Comparison of ENCODE assay signal across 8 cellular contexts in the genomic region with DNA sequence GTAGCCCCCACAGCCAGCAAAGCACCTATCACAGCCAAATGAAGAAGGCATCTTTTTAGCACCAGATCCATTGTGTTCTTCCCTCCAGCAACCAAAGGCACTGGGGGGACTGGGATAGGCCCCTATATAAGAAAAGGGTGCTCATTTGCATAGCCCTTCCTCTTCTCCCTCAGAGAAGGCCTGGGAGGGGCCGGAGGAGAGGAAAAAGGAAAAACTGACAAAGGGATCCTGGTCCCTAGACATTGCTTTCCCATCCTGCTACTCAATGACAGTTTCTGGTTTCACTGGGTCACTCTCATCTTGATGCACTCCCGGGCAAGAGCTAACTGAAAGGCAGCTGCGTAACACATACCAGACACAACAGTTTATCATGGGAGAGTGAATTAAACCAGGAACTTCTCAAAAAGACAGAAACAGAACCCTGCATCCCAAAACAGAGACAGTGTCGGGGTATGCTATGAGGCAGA. TPM values are rescaled to one million over a fixed set of nuclear protein-coding genes. Genes with fewer than 3 reads are reported as not detected.
DNase-seq lines count a peak whose midpoint lies in the region; ATAC-seq and TF ChIP-seq lines count a peak whose summit lies in the region.

A gene (minus strand): TSS at position 102 of the 467 bp plus-strand sequence. CDS start 31 bp downstream, at position 71.

- H4K20me1 ChIP-seq in DOHH2 (ENCODE audit: control insufficient read depth, insufficient read depth, low read depth, low read length): no peaks in the 10 kb centered on the region

- TF ChIP-seq POLR2A in NB4 (IDR thresholded peaks at IDR 0.05; ENCODE audit: extremely low read depth, insufficient read length): no peak

- peaks cover 24% of the 10 kb centered on the region for H3K4me1 ChIP-seq in DOHH2 (ENCODE audit: control insufficient read depth, low read length)
- peaks cover 20 to 22% of the 10 kb centered on the region in 2 donors for H3K4me1 ChIP-seq in duodenal mucosa (ENCODE audit: control insufficient read depth in 1 of 2, insufficient read depth in 2 of 2, low read length in 2 of 2)
- peaks cover 16% of the 10 kb centered on the region for H3K4me1 ChIP-seq in mesodermal cell (ENCODE audit: control insufficient read depth, insufficient read depth, low read length, poor library complexity, severe bottlenecking)

- H3K27me3 ChIP-seq in DOHH2 (ENCODE audit: control insufficient read depth, low read length): no peaks in the 10 kb centered on the region
- H3K27me3 ChIP-seq in duodenal mucosa (ENCODE audit: control insufficient read depth in 1 of 2, insufficient read depth in 2 of 2, low read length in 2 of 2): no peaks in the 10 kb centered on the region

- peaks cover 19% of the 10 kb centered on the region for H3K79me2 ChIP-seq in DOHH2 (ENCODE audit: control insufficient read depth, low read length)

- H3K9me2 ChIP-seq in DOHH2 (replicated peaks; ENCODE audit: control insufficient read depth, low read length): no peaks in the 10 kb centered on the region

- ATAC-seq in GM21515 (IDR thresholded peaks at IDR 0.05; ENCODE audit: unreplicated experiment) (no peak), GM18867 (IDR thresholded peaks at IDR 0.05; ENCODE audit: unreplicated experiment) (no peak), HG03565 (IDR thresholded peaks at IDR 0.05; ENCODE audit: unreplicated experiment) (no peak)

- H3K4me3 ChIP-seq in DOHH2 (ENCODE audit: low read length) (peak within 1 kb of the TSS; percentile 90), NB4 (ENCODE audit: low read depth, low read length) (peak within 1 kb of the TSS; percentile 84), duodenal mucosa (ENCODE audit: low read depth in 1 of 2, low read length in 2 of 2) (peak within 1 kb of the TSS; percentile 85 to 92), mesodermal cell (ENCODE audit: extremely low read depth, insufficient read depth, low read length, poor library complexity, severe bottlenecking) (peak within 1 kb of the TSS; percentile 91)

- H3K4me2 ChIP-seq in DOHH2 (ENCODE audit: low read length): peak within 1 kb of the TSS; percentile 94

- H3K9ac ChIP-seq in duodenal mucosa (ENCODE audit: low read depth in 1 of 2, low read length in 2 of 2): peak within 1 kb of the TSS; percentile 93 to 95

- H3K9me3 ChIP-seq in DOHH2 (ENCODE audit: control insufficient read depth, insufficient read depth, low read length): no peaks in the 10 kb centered on the region
- no peaks in the 10 kb centered on the region for H3K9me3 ChIP-seq in duodenal mucosa (ENCODE audit: control insufficient read depth in 1 of 2, low read length in 2 of 2)
- no peaks in the 10 kb centered on the region for H3K9me3 ChIP-seq in mesodermal cell (ENCODE audit: control insufficient read depth, low read length)

- H3F3A ChIP-seq in DOHH2 (ENCODE audit: control insufficient read depth, insufficient read depth): no peaks in the 10 kb centered on the region

- H3K36me3 ChIP-seq in DOHH2 (ENCODE audit: control insufficient read depth, low read length) (peaks cover 38% of the 10 kb centered on the region), duodenal mucosa (ENCODE audit: control insufficient read depth in 1 of 2, insufficient read depth in 2 of 2, low read length in 2 of 2) (peaks cover 0 to 2% of the 10 kb centered on the region in 2 donors), mesodermal cell (ENCODE audit: control insufficient read depth, insufficient read depth, low read length) (peaks cover 32% of the 10 kb centered on the region)

- peak; percentile 36 for DNase-seq in NB4 (ENCODE audit: low read depth)
- DNase-seq in SIG-M5 (lab: John Stamatoyannopoulos, UW): no peak

- no peak for TF ChIP-seq CTCF in DOHH2 (IDR thresholded peaks at IDR 0.05; ENCODE audit: low read depth, low read length, poor library complexity, severe bottlenecking)
- no peak for TF ChIP-seq CTCF in NB4 (IDR thresholded peaks at IDR 0.05; ENCODE audit: low read depth, low read length)

- 9 to 50% methylated on average over 1 of the region's 4 CpGs for WGBS in mesodermal cell (ENCODE audit: insufficient coverage in 2 of 2), 2 experiments

- H3K27ac ChIP-seq in DOHH2 (ENCODE audit: low read depth, low read length): peak within 1 kb of the TSS; percentile 47
- peak within 1 kb of the TSS; percentile 59 for H3K27ac ChIP-seq in duodenal mucosa (ENCODE audit: low read depth, low read length)
- H3K27ac ChIP-seq in mesodermal cell (ENCODE audit: low read depth, low read length, severe bottlenecking): peak within 1 kb of the TSS; percentile 80

RNA-seq across cellular contexts. Expression of the gene that starts here (rescaled TPM):
- 48.8 TPM for polyA plus RNA-seq in mesodermal cell (2013, experiment 1 of 2)
- polyA plus RNA-seq in mesodermal cell (2013, experiment 2 of 2): 27.0 TPM
